In genomic region chr9:117232266-117232665, GRCh38 we compare ENCODE assay signal across 21 cellular contexts.
"Had no signal": no experiment of that assay in that cellular context is flagged by ENCODE, and none has a peak within 500 bp of the region (broad histone marks: within the 10 kb centered on the region; RNA-seq: fewer than 3 reads in every experiment).

No MANE protein-coding gene starts in this region.

- H3K4me3 Mint-ChIP-seq: nephron, type B pancreatic cell had no signal

- H3K9me3 Mint-ChIP-seq: nephron, type B pancreatic cell had no signal

- DNase-seq: cortex of kidney; effector memory CD4-positive, alpha-beta T cell; foreskin keratinocyte; head of caudate nucleus; left colon; left ventricle myocardium superior; mesenchymal stem cell; naive B cell; occipital lobe; pancreas; right cardiac atrium; stimulated activated CD4-positive, alpha-beta T cell treated with anti-CD3 and anti-CD28 coated beads, Interleukin-2, amount 100 ng/mL, for 48 hours; stimulated activated naive CD4-positive, alpha-beta T cell treated with Interleukin-2 at 50 U/mL for 16 hours had no signal

- H3K27ac ChIP-seq: epithelial cell of prostate, foreskin keratinocyte, hepatocyte, pancreas had no signal

- H3K4me3 ChIP-seq: dorsolateral prefrontal cortex, hepatocyte, lung, pancreas, smooth muscle cell had no signal

- H3K27ac Mint-ChIP-seq: naive B cell, nephron, progenitor cell of endocrine pancreas, type B pancreatic cell had no signal

- ATAC-seq: foreskin keratinocyte, left colon, left ventricle myocardium superior, pancreas had no signal

- H3K36me3 Mint-ChIP-seq: naive B cell, type B pancreatic cell had no signal

- H3K36me3 ChIP-seq: pancreas had no signal

- H3K27me3 Mint-ChIP-seq: progenitor cell of endocrine pancreas had no signal

- H3K4me1 ChIP-seq: foreskin keratinocyte, pancreas had no signal

- H3K27me3 ChIP-seq: dorsolateral prefrontal cortex, foreskin keratinocyte, hepatocyte, pancreas had no signal

- H3K9me3 ChIP-seq: pancreas had no signal

- H3K4me1 Mint-ChIP-seq: naive B cell, nephron had no signal
